ENCODE assay signal across 8 cellular contexts in genomic region chr6:157379656-157380457, GRCh38. TPM values are rescaled to one million over a fixed set of nuclear protein-coding genes. Genes with fewer than 3 reads are reported as not detected.
DNase-seq lines count a peak whose midpoint lies in the region; ATAC-seq, FAIRE-seq and TF ChIP-seq lines count a peak whose summit lies in the region.

No MANE protein-coding gene starts in this region.

- H3K4me1 Mint-ChIP-seq in naive thymus-derived CD8-positive, alpha-beta T cell = peaks cover 9 to 24% (median 17%) of the 10 kb centered on the region in 4 donors
- H3K4me1 Mint-ChIP-seq in stimulated activated memory B cell treated with anti-CD40 and anti-IgM and Interleukin-4, amounts not matched to agents 10 μg/mL and 1 μg/mL and 100 μg/mL, for 72 hours = peaks cover 50% of the 10 kb centered on the region

- ATAC-seq in naive thymus-derived CD8-positive, alpha-beta T cell = peak; percentile 71 to 79
- ATAC-seq in stimulated activated memory B cell treated with anti-CD40 and anti-IgM and Interleukin-4, amounts not matched to agents 10 μg/mL and 1 μg/mL and 100 μg/mL, for 72 hours = peak; percentile 91

- no peak for FAIRE-seq in H54 (lab: Jason Lieb, UNC)

- peak; percentile 15 for TF ChIP-seq POLR2A in H54 (IDR thresholded peaks at IDR 0.05; ENCODE audit: low read depth, low read length)

- H3K27me3 Mint-ChIP-seq in naive thymus-derived CD8-positive, alpha-beta T cell = peaks cover 0 to 20% (median 5%) of the 10 kb centered on the region in 5 donors
- H3K27me3 Mint-ChIP-seq in stimulated activated memory B cell treated with anti-CD40 and anti-IgM and Interleukin-4, amounts not matched to agents 10 μg/mL and 1 μg/mL and 100 μg/mL, for 72 hours = no peaks in the 10 kb centered on the region

- POLR2A ChIA-PET in naive thymus-derived CD8-positive, alpha-beta T cell (lab: Charles Lee) = interaction anchor here (0.5 to 2.0 kb wide), 6 partner anchors 10 to 1614 kb away, joined by 3 to 26 read pairs (median 4); partner anchors contain the start of gene TMEM242

- H3K4me3 ChIP-seq in LNCaP clone FGC (ENCODE audit: low read depth, low read length) = peak overlapping the region; percentile 92
- H3K4me3 ChIP-seq in fibroblast of mammary gland (ENCODE audit: control insufficient read depth, low read depth, low read length) = peak overlapping the region; percentile 66

- no peaks in the 10 kb centered on the region for H3K36me3 Mint-ChIP-seq in naive thymus-derived CD8-positive, alpha-beta T cell
- peaks cover 20% of the 10 kb centered on the region for H3K36me3 Mint-ChIP-seq in stimulated activated memory B cell treated with anti-CD40 and anti-IgM and Interleukin-4, amounts not matched to agents 10 μg/mL and 1 μg/mL and 100 μg/mL, for 72 hours

- no peak for TF ChIP-seq CTCF in LNCaP clone FGC (IDR thresholded peaks at IDR 0.05; ENCODE audit: control insufficient read depth, extremely low read depth, insufficient read depth)
- no peak for TF ChIP-seq CTCF in fibroblast of mammary gland (conservative IDR thresholded peaks at IDR 0.05; ENCODE audit: control insufficient read depth, insufficient read depth, low read depth, low read length)

- DNase-seq in EL = peak; percentile 93
- DNase-seq in H54 (ENCODE audit: insufficient read length, low spot score) = peak; percentile 69
- peak; percentile 56 for DNase-seq in LNCaP clone FGC (ENCODE audit: low read depth)
- peak; percentile 88 for DNase-seq in RPMI7951 (ENCODE audit: low read depth)
- peak; percentile 73 to 78 for DNase-seq in activated T-helper 1 cell treated with anti-CD3 and anti-CD28 coated beads, Interleukin-2, amount 50 U/mL, for 16 hours (ENCODE audit: low read depth in 1 of 2, low spot score in 1 of 2)
- peak; percentile 86 for DNase-seq in fibroblast of mammary gland (ENCODE audit: low read depth)
- DNase-seq in naive thymus-derived CD8-positive, alpha-beta T cell = peak; percentile 72 to 93 (median 85)

- H3K27ac Mint-ChIP-seq in naive thymus-derived CD8-positive, alpha-beta T cell = peak overlapping the region in 9 of 10 donors; percentile 19 to 88 (median 80)
- H3K27ac Mint-ChIP-seq in stimulated activated memory B cell treated with anti-CD40 and anti-IgM and Interleukin-4, amounts not matched to agents 10 μg/mL and 1 μg/mL and 100 μg/mL, for 72 hours = peak overlapping the region; percentile 69

- H3K9me3 Mint-ChIP-seq in naive thymus-derived CD8-positive, alpha-beta T cell = no peaks in the 10 kb centered on the region
- no peaks in the 10 kb centered on the region for H3K9me3 Mint-ChIP-seq in stimulated activated memory B cell treated with anti-CD40 and anti-IgM and Interleukin-4, amounts not matched to agents 10 μg/mL and 1 μg/mL and 100 μg/mL, for 72 hours

- H3K4me3 Mint-ChIP-seq in naive thymus-derived CD8-positive, alpha-beta T cell = peak overlapping the region; percentile 74 to 96 (median 84)
- H3K4me3 Mint-ChIP-seq in stimulated activated memory B cell treated with anti-CD40 and anti-IgM and Interleukin-4, amounts not matched to agents 10 μg/mL and 1 μg/mL and 100 μg/mL, for 72 hours = peak overlapping the region; percentile 65

RNA-seq across cellular contexts. Expression of gene ZDHHC14, which starts 1.1 kb away (rescaled TPM):
- total RNA-seq in RPMI7951 (2014; rRNA removed; shearing (Covaris generic)) = 1.6 and 1.8 TPM in 2 replicates
- total RNA-seq in naive thymus-derived CD8-positive, alpha-beta T cell = 1 to 10 TPM; 1.7 to 1.9 TPM
- polyA plus RNA-seq in naive thymus-derived CD8-positive, alpha-beta T cell = 1 to 10 TPM in 2 of 3 donors, under 1 TPM in 1; 0.09 to 1.4 (median 1.0) TPM

RNA-seq across cellular contexts. Expression of gene TMEM242, which starts 56.5 kb away (rescaled TPM):
- total RNA-seq in RPMI7951 (2014; rRNA removed; shearing (Covaris generic)) = 8.2 and 9.3 TPM in 2 replicates
- total RNA-seq in naive thymus-derived CD8-positive, alpha-beta T cell = 10 to 100 TPM; 13.0 to 14.4 TPM
- polyA plus RNA-seq in naive thymus-derived CD8-positive, alpha-beta T cell = 10 to 100 TPM in 2 of 3 donors, 1 to 10 TPM in 1; 9.5 to 14.3 (median 10.8) TPM

Comparison
In these comparisons a context has a peak if more than half of its experiments do, and no peak if none do; other contexts are left out.
1. Peak in every context shown above with its lines: DNase-seq, ATAC-seq and H3K4me3 ChIP-seq.